Comparison of ENCODE assay signal across 28 cellular contexts in the genomic region with DNA sequence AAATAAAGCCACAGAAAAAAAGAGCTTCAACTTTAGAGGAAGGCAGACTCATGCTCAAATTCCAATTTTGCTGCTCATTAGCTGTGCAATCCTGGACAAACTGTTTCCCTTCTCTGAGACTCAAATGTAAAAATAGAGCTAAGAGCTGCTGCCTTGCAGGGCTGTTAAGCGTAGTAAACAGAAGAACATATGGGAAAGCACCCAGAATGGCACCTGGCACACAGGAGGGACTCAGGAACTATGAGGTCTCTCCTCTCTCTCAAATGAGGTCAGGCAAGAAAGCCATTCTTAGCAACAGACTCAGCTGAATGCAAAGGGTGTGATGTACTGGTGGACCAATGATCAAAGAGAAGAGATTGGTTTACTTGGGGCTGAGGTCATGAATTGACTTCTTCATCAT.
"Had no signal": no experiment of that assay in that cellular context is flagged by ENCODE, and none has a peak within 500 bp of the region (broad histone marks: within the 10 kb centered on the region; RNA-seq: fewer than 3 reads in every experiment).

No MANE protein-coding gene starts in this region.

- H3K9me3 ChIP-seq: adrenal gland, body of pancreas, gastrocnemius medialis, heart left ventricle had no signal

- H3K36me3 ChIP-seq: adrenal gland, gastrocnemius medialis, heart left ventricle, WERI-Rb-1 had no signal

- DNase-seq: activated B cell treated with CpG ODN at 0.5 μM for 24 hours; activated CD4-positive, alpha-beta T cell treated with anti-CD3 and anti-CD28 coated beads for 48 hours; activated CD4-positive, alpha-beta T cell treated with anti-CD3 and anti-CD28 coated beads, Interleukin-2, amount 50 U/mL, for 1 hour; activated CD4-positive, alpha-beta T cell treated with anti-CD3 and anti-CD28 coated beads, Interleukin-2, amount 50 U/mL, for 48 hours; activated CD8-positive, alpha-beta T cell treated with anti-CD3 and anti-CD28 coated beads for 36 hours; activated effector memory CD4-positive, alpha-beta T cell treated with Interleukin-2 at 50 U/mL for 16 hours; activated gamma-delta T cell treated with Interleukin-2 at 50 U/mL for 16 hours; activated naive CD4-positive, alpha-beta T cell treated with anti-CD3 and anti-CD28 coated beads, Interleukin-2, amount 50 U/mL, for 16 hours; activated naive CD4-positive, alpha-beta T cell treated with Interleukin-2 at 50 U/mL for 16 hours; activated T-cell treated with anti-CD3 and anti-CD28 coated beads, Interleukin-2, amount 50 U/mL, for 4 hours; amygdala; aorta; body of pancreas; cerebellar nuclear complex; cortex of kidney; dermis blood vessel endothelial cell; effector CD4-positive, alpha-beta T cell; effector memory CD8-positive, alpha-beta T cell; erythroblast; foreskin keratinocyte; glutamatergic neuron; heart left ventricle; T-helper 1 cell; T-helper 17 cell; T1000; WERI-Rb-1 had no signal

- H3K4me1 ChIP-seq: foreskin keratinocyte had no signal

- H3K27me3 ChIP-seq: adrenal gland, body of pancreas, gastrocnemius medialis, heart left ventricle had no signal

- H3K4me3 ChIP-seq: adrenal gland, body of pancreas, gastrocnemius medialis, heart left ventricle had no signal

- H3K27ac ChIP-seq: foreskin keratinocyte, heart left ventricle, WERI-Rb-1 had no signal
